Comparison of ENCODE assay signal across 8 cellular contexts in the genomic region with DNA sequence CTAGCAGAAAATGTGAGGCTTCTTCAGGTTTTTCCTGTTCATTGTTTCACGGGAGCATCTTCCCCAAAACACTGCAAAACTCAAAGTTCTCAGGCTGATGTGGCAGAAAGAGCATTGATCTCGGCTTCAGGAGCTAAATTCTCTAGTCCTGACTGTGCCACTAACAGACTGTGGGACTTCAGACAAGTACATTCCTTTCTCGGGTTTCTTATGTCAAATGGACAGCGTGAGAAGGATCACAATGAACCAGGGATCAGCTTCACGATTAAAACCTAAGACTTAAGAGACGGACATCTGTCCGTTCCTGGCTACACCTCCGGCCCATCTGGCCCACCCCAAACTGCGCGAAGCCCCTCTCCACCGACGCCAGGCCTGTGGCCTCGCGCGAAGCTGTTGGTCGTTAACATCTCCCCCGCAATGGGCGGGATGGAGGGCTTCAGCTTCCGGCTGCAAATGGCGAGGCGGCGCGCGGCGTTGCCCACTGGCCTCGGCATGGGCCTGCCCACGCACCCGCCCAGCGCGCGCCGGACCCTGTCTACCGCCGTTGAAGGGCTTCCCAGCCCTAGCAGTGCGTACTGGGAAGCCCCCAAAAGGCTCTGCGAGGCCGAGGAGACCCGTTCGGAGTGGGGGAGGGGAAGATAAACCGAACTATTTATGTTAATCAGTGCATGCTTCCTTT. TPM values are rescaled to one million over a fixed set of nuclear protein-coding genes. Genes with fewer than 3 reads are reported as not detected.
A peak's percentile ranks its signal among the peaks of the same experiment; 100 is the strongest.
DNase-seq lines count a peak whose midpoint lies in the region; ATAC-seq and TF ChIP-seq lines count a peak whose summit lies in the region.

No MANE protein-coding gene starts in this region.

- H3K36me3 ChIP-seq in PC-9 (ENCODE audit: low read depth) (no peaks in the 10 kb centered on the region; the same call in 1 of the 2 replicates), thymus (ENCODE audit: control insufficient read depth, insufficient read depth) (no peaks in the 10 kb centered on the region)

- H3K9me2 ChIP-seq in PC-9 (ENCODE audit: insufficient read depth) = no peaks in the 10 kb centered on the region

- peaks cover 31% of the 10 kb centered on the region for H3K4me1 Mint-ChIP-seq in dendritic cell treated with granulocyte-macrophage colony-stimulating factor and Interleukin-4, amounts not matched to agents 40 ng/mL and 50 ng/mL, for 4 days (ENCODE audit: low read depth)

- peaks cover 18% of the 10 kb centered on the region for H3K4me1 ChIP-seq in PC-9 (replicated peaks; ENCODE audit: insufficient read depth)
- peaks cover 12% of the 10 kb centered on the region for H3K4me1 ChIP-seq in thymus (ENCODE audit: control insufficient read depth, insufficient read depth, low read length)

- H3K4me3 ChIP-seq in PC-9 (peak overlapping the region; percentile 75), thymus (ENCODE audit: low read length) (peak overlapping the region; percentile 76)

- intact Hi-C loops in PC-9 (cut with micrococcal nuclease; ENCODE audit: unreplicated experiment) = loop anchor here (2.0 to 10.0 kb wide), 2 partner anchors 496 to 568 kb away; a partner anchor contains a TSS
- intact Hi-C loops in dendritic cell treated with granulocyte-macrophage colony-stimulating factor and Interleukin-4, amounts not matched to agents 40 ng/mL and 50 ng/mL, for 4 days (cut with micrococcal nuclease) = loop anchor here (5.0 to 10.0 kb wide), 4 partner anchors 57 to 566 kb away; a partner anchor contains a TSS

- peak overlapping the region; percentile 80 for H3K4me2 ChIP-seq in PC-9

- H3K79me2 ChIP-seq in PC-9 (ENCODE audit: low read depth) = peaks cover 42% of the 10 kb centered on the region

- TF ChIP-seq CTCF in PC-9 (conservative IDR thresholded peaks at IDR 0.05) = no peak

- POLR2A ChIA-PET in PC-9 (lab: Charles Lee; ENCODE audit: unreplicated experiment) = interaction anchor here (0.5 to 0.6 kb wide), 3 partner anchors 360 to 686 kb away, joined by 3 to 6 read pairs (median 4); no protein-coding TSS in a partner anchor

- no peaks in the 10 kb centered on the region for H4K20me1 ChIP-seq in PC-9 (ENCODE audit: insufficient read depth)

- peaks cover 23% of the 10 kb centered on the region for H3K36me3 Mint-ChIP-seq in dendritic cell treated with granulocyte-macrophage colony-stimulating factor and Interleukin-4, amounts not matched to agents 40 ng/mL and 50 ng/mL, for 4 days (ENCODE audit: low read depth)

- ATAC-seq in HG02884 (IDR thresholded peaks at IDR 0.05; ENCODE audit: unreplicated experiment) = peak; percentile 34

- no peaks in the 10 kb centered on the region for H3K9me3 Mint-ChIP-seq in dendritic cell treated with granulocyte-macrophage colony-stimulating factor and Interleukin-4, amounts not matched to agents 40 ng/mL and 50 ng/mL, for 4 days

- peaks cover 8% of the 10 kb centered on the region for H3K27me3 Mint-ChIP-seq in dendritic cell treated with granulocyte-macrophage colony-stimulating factor and Interleukin-4, amounts not matched to agents 40 ng/mL and 50 ng/mL, for 4 days

- H3K27me3 ChIP-seq in PC-9 (ENCODE audit: insufficient read depth, low read depth) (no peaks in the 10 kb centered on the region), thymus (ENCODE audit: control insufficient read depth, insufficient read depth) (no peaks in the 10 kb centered on the region)

- H3K27ac Mint-ChIP-seq in dendritic cell treated with granulocyte-macrophage colony-stimulating factor and Interleukin-4, amounts not matched to agents 40 ng/mL and 50 ng/mL, for 4 days = peak overlapping the region; percentile 99

- H3K27ac ChIP-seq in PC-9 = peak overlapping the region; percentile 80
- H3K27ac ChIP-seq in thymus (ENCODE audit: low read depth) = peak overlapping the region; percentile 99

- in situ Hi-C loops in ACHN (cut with HindIII; ENCODE audit: low pct_ligation_motif_present, low pct_unique_long_range_greater_than_20kb, low sequenced_read_pairs) = no loop called here

- no peaks in the 10 kb centered on the region for H3F3A ChIP-seq in PC-9 (ENCODE audit: insufficient read depth, low read depth)

- H3K9me3 ChIP-seq in PC-9 (ENCODE audit: insufficient read depth, low read depth) (no peaks in the 10 kb centered on the region), thymus (ENCODE audit: control insufficient read depth) (no peaks in the 10 kb centered on the region)

- CTCF ChIA-PET in PC-9 (lab: Charles Lee) = interaction anchor here (0.6 kb wide), 1 partner anchor 73 kb away, joined by 7 read pairs; a partner anchor contains a TSS

- H3K4me3 Mint-ChIP-seq in dendritic cell treated with granulocyte-macrophage colony-stimulating factor and Interleukin-4, amounts not matched to agents 40 ng/mL and 50 ng/mL, for 4 days = peak overlapping the region; percentile 97

- TSS peak; percentile 96 for BruUV-seq in PC-9 (replicated peaks; lab: Mats Ljungman, UMichigan)

- peak; percentile 50 for DNase-seq in activated gamma-delta T cell (lab: John Stamatoyannopoulos, UW)
- DNase-seq in activated gamma-delta T cell treated with Interleukin-2 at 50 U/mL for 16 hours = no peak
- peak in 1 of 2 experiments; percentile 68 for DNase-seq in PC-9
- DNase-seq in midbrain (lab: John Stamatoyannopoulos, UW) = peak; percentile 79
- DNase-seq in ACHN = no peak

- peak overlapping the region; percentile 93 for H2AFZ ChIP-seq in PC-9

- 9% methylated on average over 40 of the region's 40 CpGs for WGBS in thymus

RNA-seq across cellular contexts. Expression of a gene that starts 0.5 kb away (rescaled TPM):
- total RNA-seq in PC-9 (2021) = 33.8 and 37.7 TPM in 2 replicates
- polyA plus RNA-seq in thymus = 40.0 TPM

RNA-seq across cellular contexts. Expression of a gene that starts 55.4 kb away (rescaled TPM):
- 65.8 and 88.0 TPM in 2 replicates for total RNA-seq in PC-9 (2021)
- 28.8 TPM for polyA plus RNA-seq in thymus

Comparison
In these comparisons a context has a peak if more than half of its experiments do, and no peak if none do; other contexts are left out.
1. DNase-seq: peak in activated gamma-delta T cell (single experiment) and midbrain (single experiment); none in activated gamma-delta T cell treated with Interleukin-2 at 50 U/mL for 16 hours (single experiment) and ACHN (single experiment).